In genomic region chr10:128693493-128694132, GRCh38 we compare ENCODE assay signal across 22 cellular contexts.
"Had no signal": no experiment of that assay in that cellular context is flagged by ENCODE, and none has a peak within 500 bp of the region (broad histone marks: within the 10 kb centered on the region; RNA-seq: fewer than 3 reads in every experiment).

No MANE protein-coding gene starts in this region.

- DNase-seq: cortex of kidney; dorsolateral prefrontal cortex; effector CD8-positive, alpha-beta T cell; gastrocnemius medialis; heart right ventricle; hypothalamus; immature natural killer cell; kidney; left cardiac atrium; left ventricle myocardium inferior; lower lobe of right lung; mesenchymal stem cell; naive B cell; small intestine; stimulated activated CD4-positive, alpha-beta T cell treated with anti-CD3 and anti-CD28 coated beads, Interleukin-12 subunit alpha, Interleukin-12 subunit beta, amount 100 ng/mL, for 4 hours; stimulated activated naive CD4-positive, alpha-beta T cell; stomach; substantia nigra; transverse colon had no signal

- H3K9me3 Mint-ChIP-seq: immature natural killer cell, nephron had no signal

- H3K9me3 ChIP-seq: gastrocnemius medialis, heart right ventricle, left ventricle myocardium inferior, lower lobe of right lung, right atrium auricular region, stomach, thoracic aorta, transverse colon had no signal

- H3K36me3 Mint-ChIP-seq: immature natural killer cell, naive B cell had no signal

- H3K27ac Mint-ChIP-seq: immature natural killer cell, naive B cell, nephron had no signal

- H3K27me3 ChIP-seq: gastrocnemius medialis, right atrium auricular region, transverse colon had no signal

- H3K4me1 Mint-ChIP-seq: immature natural killer cell, nephron had no signal

- H3K36me3 ChIP-seq: gastrocnemius medialis, heart right ventricle, left ventricle myocardium inferior, lower lobe of right lung, right atrium auricular region, stomach, thoracic aorta, transverse colon had no signal

- H3K4me3 ChIP-seq: gastrocnemius medialis, heart right ventricle, left ventricle myocardium inferior, lower lobe of right lung, right atrium auricular region, stomach, thoracic aorta, transverse colon had no signal

- H3K27ac ChIP-seq: dorsolateral prefrontal cortex, gastrocnemius medialis, heart right ventricle, left ventricle myocardium inferior, lower lobe of right lung, right atrium auricular region, stomach, thoracic aorta, transverse colon had no signal

- H3K4me1 ChIP-seq: gastrocnemius medialis, heart right ventricle, left ventricle myocardium inferior, lower lobe of right lung, right atrium auricular region, stomach, transverse colon had no signal

- H3K4me3 Mint-ChIP-seq: immature natural killer cell, nephron had no signal
